In genomic region chr11:27282141-27282590, GRCh38 we compare ENCODE assay signal across 1 cellular context.
TF ChIP-seq lines count a peak whose summit lies in the region.

No MANE protein-coding gene starts in this region.

TF ChIP-seq in HepG2, 621 proteins besides CTCF, POLR2A, EP300 and RAD21 (continued from another document):
- TF ChIP-seq, protein P1, sequence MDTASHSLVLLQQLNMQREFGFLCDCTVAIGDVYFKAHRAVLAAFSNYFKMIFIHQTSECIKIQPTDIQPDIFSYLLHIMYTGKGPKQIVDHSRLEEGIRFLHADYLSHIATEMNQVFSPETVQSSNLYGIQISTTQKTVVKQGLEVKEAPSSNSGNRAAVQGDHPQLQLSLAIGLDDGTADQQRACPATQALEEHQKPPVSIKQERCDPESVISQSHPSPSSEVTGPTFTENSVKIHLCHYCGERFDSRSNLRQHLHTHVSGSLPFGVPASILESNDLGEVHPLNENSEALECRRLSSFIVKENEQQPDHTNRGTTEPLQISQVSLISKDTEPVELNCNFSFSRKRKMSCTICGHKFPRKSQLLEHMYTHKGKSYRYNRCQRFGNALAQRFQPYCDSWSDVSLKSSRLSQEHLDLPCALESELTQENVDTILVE (CRISPR knock-in tag; IDR thresholded peaks at IDR 0.05): peak; percentile 23; the same call in 1 of the 2 replicates
- TF ChIP-seq, protein P2, sequence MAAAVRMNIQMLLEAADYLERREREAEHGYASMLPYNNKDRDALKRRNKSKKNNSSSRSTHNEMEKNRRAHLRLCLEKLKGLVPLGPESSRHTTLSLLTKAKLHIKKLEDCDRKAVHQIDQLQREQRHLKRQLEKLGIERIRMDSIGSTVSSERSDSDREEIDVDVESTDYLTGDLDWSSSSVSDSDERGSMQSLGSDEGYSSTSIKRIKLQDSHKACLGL (CRISPR knock-in tag; IDR thresholded peaks at IDR 0.05): no peak
- TF ChIP-seq NR2F6 (IDR thresholded peaks at IDR 0.05): peak; percentile 51; the same call in 1 of the 2 replicates
- 0 out of 2 replicates have a peak, but pooled peaks have one; percentile 62 for TF ChIP-seq NR2F6 (CRISPR knock-in tag; IDR thresholded peaks at IDR 0.05)
- no peak for TF ChIP-seq ZNF564 (CRISPR knock-in tag; IDR thresholded peaks at IDR 0.05)
- TF ChIP-seq NFE2 (CRISPR knock-in tag; IDR thresholded peaks at IDR 0.05): no peak
- 0 out of 2 replicates have a peak, but pooled peaks have one; percentile 49 for TF ChIP-seq TOPORS (CRISPR knock-in tag; IDR thresholded peaks at IDR 0.05)
- TF ChIP-seq HHEX (CRISPR knock-in tag; IDR thresholded peaks at IDR 0.05): no peak
- TF ChIP-seq FOXA3 (CRISPR knock-in tag; IDR thresholded peaks at IDR 0.05): peak; percentile 14; the same call in 1 of the 2 replicates
- peak; percentile 76 for TF ChIP-seq ZNF629 (CRISPR knock-in tag; conservative IDR thresholded peaks at IDR 0.05)
- 0 out of 2 replicates have a peak, but pooled peaks have one; percentile 15 for TF ChIP-seq POGZ (CRISPR knock-in tag; IDR thresholded peaks at IDR 0.05)
- 0 out of 4 replicates have a peak, but pooled peaks of 1 of the 2 experiments have one; percentile 40 for TF ChIP-seq NR2F1 (CRISPR knock-in tag; IDR thresholded peaks at IDR 0.05)
